ENCODE assay signal across 15 cellular contexts in the genomic region with DNA sequence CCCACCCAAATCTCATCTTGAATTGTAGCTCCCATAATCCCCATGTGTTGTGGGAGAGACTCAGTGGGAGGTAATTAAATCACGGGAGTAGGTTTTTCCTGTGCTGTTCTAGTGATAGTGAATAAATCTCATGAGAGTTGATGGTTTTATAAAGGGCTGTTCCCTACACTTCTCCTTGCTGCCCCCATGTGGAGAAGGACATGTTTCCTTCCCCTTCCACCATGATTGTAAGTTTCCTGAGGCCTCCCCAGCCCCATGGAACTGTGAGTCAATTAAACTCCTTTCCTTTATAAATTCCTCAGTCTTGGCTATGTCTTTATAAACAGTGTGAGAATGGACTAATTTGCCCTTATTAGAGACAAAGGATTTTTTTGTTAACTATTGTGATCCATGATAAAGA. TPM values are rescaled to one million over a fixed set of nuclear protein-coding genes. Genes with fewer than 3 reads are reported as not detected.
DNase-seq lines count a peak whose midpoint lies in the region; ATAC-seq and TF ChIP-seq lines count a peak whose summit lies in the region.
"Had no signal": no experiment of that assay in that cellular context is flagged by ENCODE, and none has a peak within 500 bp of the region (broad histone marks: within the 10 kb centered on the region; RNA-seq: fewer than 3 reads in every experiment).

No MANE protein-coding gene starts in this region.

- H3K4me1 ChIP-seq in foreskin keratinocyte, result no peaks in the 10 kb centered on the region
- H3K4me1 ChIP-seq: parathyroid adenoma had no signal

- H3K27ac ChIP-seq in foreskin keratinocyte, result no peak overlapping the region
- H3K27ac ChIP-seq: parathyroid adenoma, PC-9 had no signal

- peaks cover 18% of the 10 kb centered on the region for H3K27me3 Mint-ChIP-seq in activated naive CD8-positive, alpha-beta T cell treated with anti-CD3 and anti-CD28 coated beads, Interleukin-2, amount 50 U/mL, for 24 hours

- no peak overlapping the region for H3K4me3 Mint-ChIP-seq in activated naive CD8-positive, alpha-beta T cell treated with anti-CD3 and anti-CD28 coated beads, Interleukin-2, amount 50 U/mL, for 24 hours
- H3K4me3 Mint-ChIP-seq: CD4-positive, alpha-beta memory T cell had no signal

- no peak overlapping the region for H3K4me3 ChIP-seq in GM12864 (ENCODE audit: low read depth, low read length)
- H3K4me3 ChIP-seq: lung, PC-9 had no signal

- no peak overlapping the region for H3K27ac Mint-ChIP-seq in activated naive CD8-positive, alpha-beta T cell treated with anti-CD3 and anti-CD28 coated beads, Interleukin-2, amount 50 U/mL, for 24 hours
- H3K27ac Mint-ChIP-seq: CD4-positive, alpha-beta memory T cell had no signal

- no peaks in the 10 kb centered on the region for H3K27me3 ChIP-seq in foreskin keratinocyte

- no peaks in the 10 kb centered on the region for H3K9me3 Mint-ChIP-seq in activated naive CD8-positive, alpha-beta T cell treated with anti-CD3 and anti-CD28 coated beads, Interleukin-2, amount 50 U/mL, for 24 hours

- no peaks in the 10 kb centered on the region for H3K4me1 Mint-ChIP-seq in activated naive CD8-positive, alpha-beta T cell treated with anti-CD3 and anti-CD28 coated beads, Interleukin-2, amount 50 U/mL, for 24 hours

- DNase-seq in A172 (ENCODE audit: low spot score) (peak; percentile 25), GM12864 (ENCODE audit: low read depth) (no peak), RKO (ENCODE audit: low spot score) (peak; percentile 8), foreskin keratinocyte (no peak), SKM-1 (lab: John Stamatoyannopoulos, UW; ENCODE audit: unreplicated experiment) (no peak)
- no peak for DNase-seq in activated naive CD8-positive, alpha-beta T cell treated with anti-CD3 and anti-CD28 coated beads, Interleukin-2, amount 50 U/mL, for 24 hours
- no peak for DNase-seq in stimulated activated CD4-positive, alpha-beta T cell treated with anti-CD3 and anti-CD28 coated beads, Interleukin-2, amount 100 ng/mL, for 24 hours
- DNase-seq in stimulated activated CD4-positive, alpha-beta T cell treated with anti-CD3 and anti-CD28 coated beads, Interleukin-4, amount 100 ng/mL, for 1 hour, result no peak
- DNase-seq: activated CD8-positive, alpha-beta memory T cell treated with anti-CD3 and anti-CD28 coated beads, Interleukin-2, amount 50 U/mL, for 48 hours; CD4-positive, alpha-beta memory T cell; head of caudate nucleus; PC-9; stimulated activated naive CD8-positive, alpha-beta T cell treated with anti-CD3 and anti-CD28 coated beads, Interleukin-15, Interleukin-2, amounts not matched to agents 100 U/mL and 50 U/mL, for 24 hours had no signal

- no peak for ATAC-seq in foreskin keratinocyte
- no peak for ATAC-seq in activated naive CD8-positive, alpha-beta T cell treated with anti-CD3 and anti-CD28 coated beads, Interleukin-2, amount 50 U/mL, for 24 hours
- ATAC-seq: stimulated activated naive CD8-positive, alpha-beta T cell treated with anti-CD3 and anti-CD28 coated beads, Interleukin-15, Interleukin-2, amounts not matched to agents 100 U/mL and 50 U/mL, for 24 hours had no signal

- peak; percentile 11 for TF ChIP-seq CTCF in GM12864 (IDR thresholded peaks at IDR 0.05; ENCODE audit: low read depth, low read length, missing control alignments)
- peak; percentile 49 for TF ChIP-seq CTCF in foreskin keratinocyte (conservative IDR thresholded peaks at IDR 0.05)

- H3K36me3 Mint-ChIP-seq in activated naive CD8-positive, alpha-beta T cell treated with anti-CD3 and anti-CD28 coated beads, Interleukin-2, amount 50 U/mL, for 24 hours (ENCODE audit: low read depth), result no peaks in the 10 kb centered on the region
- H3K36me3 Mint-ChIP-seq: CD4-positive, alpha-beta memory T cell had no signal

RNA-seq across cellular contexts. Expression of a gene that starts 48.5 kb away (rescaled TPM):
- total RNA-seq in A172 (2014; rRNA removed; shearing (Covaris generic)), result 185 and 203 TPM in 2 replicates
- 0.11 TPM in 1 of 2 replicates, not detected in the other for total RNA-seq in foreskin keratinocyte
- polyA plus RNA-seq in foreskin keratinocyte, result 0.03 TPM in 1 of 2 replicates, not detected in the other
- total RNA-seq: CD4-positive, alpha-beta memory T cell; PC-9 had no signal
- polyA plus RNA-seq: CD4-positive, alpha-beta memory T cell had no signal

Comparison
In these comparisons a context has a peak if more than half of its experiments do, and no peak if none do; other contexts are left out.
1. DNase-seq: peak in A172 (single experiment) and RKO (single experiment); none in GM12864 (single experiment), foreskin keratinocyte (0 of 2), activated naive CD8-positive, alpha-beta T cell treated with anti-CD3 and anti-CD28 coated beads, Interleukin-2, amount 50 U/mL, for 24 hours (single experiment), SKM-1 (single experiment), stimulated activated CD4-positive, alpha-beta T cell treated with anti-CD3 and anti-CD28 coated beads, Interleukin-2, amount 100 ng/mL, for 24 hours (0 of 2) and stimulated activated CD4-positive, alpha-beta T cell treated with anti-CD3 and anti-CD28 coated beads, Interleukin-4, amount 100 ng/mL, for 1 hour (single experiment).
2. RNA of a gene that starts 48.5 kb away (total RNA-seq): 185 to 203 TPM in A172; 0.11 TPM in foreskin keratinocyte; every median in the first group is over 100 times any median in the second.